ENCODE assay signal across 21 cellular contexts in the genomic region with DNA sequence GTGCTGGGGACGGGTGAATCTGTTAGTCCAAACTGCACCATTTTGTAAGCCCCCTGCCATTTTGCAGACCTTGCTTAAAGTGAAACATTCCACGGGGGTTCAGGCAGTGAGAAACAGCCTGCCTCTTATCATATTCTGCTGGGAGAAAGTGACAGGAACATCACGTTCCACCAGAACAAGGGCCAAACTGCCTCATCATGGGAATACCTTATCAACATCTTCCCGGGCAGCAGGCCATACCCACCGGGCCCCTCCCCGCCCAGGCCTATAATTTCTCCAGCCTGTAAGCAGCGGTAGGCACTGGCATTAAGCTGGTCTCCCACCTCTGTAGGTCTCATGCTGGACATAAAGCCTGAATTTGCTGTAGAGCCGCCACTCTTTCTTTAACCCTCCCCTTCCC. TPM values are rescaled to one million over a fixed set of nuclear protein-coding genes. Genes with fewer than 3 reads are reported as not detected.
"Had no signal": no experiment of that assay in that cellular context is flagged by ENCODE, and none has a peak within 500 bp of the region (broad histone marks: within the 10 kb centered on the region; RNA-seq: fewer than 3 reads in every experiment).

No MANE protein-coding gene starts in this region.

- H3K4me3 Mint-ChIP-seq: activated CD4-positive, alpha-beta T cell treated with anti-CD3 and anti-CD28 coated beads, Interleukin-2, amount 10 ng/mL, durations not matched to agents 7 days and 5 days; activated CD8-positive, alpha-beta T cell treated with anti-CD3 and anti-CD28 coated beads, Interleukin-2, amount 10 ng/mL, durations not matched to agents 7 days and 5 days; activated T-cell treated with anti-CD3 and anti-CD28 coated beads, Interleukin-2, amount 50 U/mL, for 24 hours; T-helper 2 cell treated with Interferon-gamma antibody and Interleukin-4, amounts not matched to agents 5 μg/mL and 100 μg/mL, for 36 hours had no signal

- ATAC-seq: activated CD8-positive, alpha-beta T cell treated with anti-CD3 and anti-CD28 coated beads, Interleukin-2, amount 10 ng/mL, durations not matched to agents 7 days and 5 days; activated naive CD4-positive, alpha-beta T cell treated with anti-CD3 and anti-CD28 coated beads, Interleukin-2, amount 50 U/mL, for 72 hours; left colon; sciatic nerve; stimulated activated effector memory CD8-positive, alpha-beta T cell treated with anti-CD3 and anti-CD28 coated beads, Interleukin-12 subunit alpha, Interleukin-12 subunit beta, amount 100 ng/mL, for 72 hours had no signal

- H3K27ac Mint-ChIP-seq: activated CD4-positive, alpha-beta T cell treated with anti-CD3 and anti-CD28 coated beads, Interleukin-2, amount 10 ng/mL, durations not matched to agents 7 days and 5 days; activated CD8-positive, alpha-beta T cell treated with anti-CD3 and anti-CD28 coated beads, Interleukin-2, amount 10 ng/mL, durations not matched to agents 7 days and 5 days; activated naive CD4-positive, alpha-beta T cell treated with anti-CD3 and anti-CD28 coated beads, Interleukin-2, amount 50 U/mL, for 72 hours; activated T-cell treated with anti-CD3 and anti-CD28 coated beads, Interleukin-2, amount 50 U/mL, for 24 hours; stimulated activated effector memory CD8-positive, alpha-beta T cell treated with anti-CD3 and anti-CD28 coated beads, Interleukin-12 subunit alpha, Interleukin-12 subunit beta, amount 100 ng/mL, for 72 hours; T-helper 2 cell treated with Interferon-gamma antibody and Interleukin-4, amounts not matched to agents 5 μg/mL and 100 μg/mL, for 36 hours had no signal

- H3K36me3 ChIP-seq: adrenal gland, ovary, thoracic aorta had no signal

- DNase-seq: activated CD4-positive, alpha-beta T cell treated with anti-CD3 and anti-CD28 coated beads, Interleukin-2, amount 10 ng/mL, durations not matched to agents 7 days and 5 days; activated CD8-positive, alpha-beta T cell treated with anti-CD3 and anti-CD28 coated beads, Interleukin-2, amount 10 ng/mL, durations not matched to agents 7 days and 5 days; activated T-cell treated with anti-CD3 and anti-CD28 coated beads, Interleukin-2, amount 50 U/mL, for 24 hours; adrenal gland; effector CD4-positive, alpha-beta T cell; hippocampal formation; left colon; ovary; SK-N-SH; stimulated activated CD4-positive, alpha-beta T cell treated with anti-CD3 and anti-CD28 coated beads, Interleukin-4, amount 100 ng/mL, for 1 hour; stomach had no signal

- H3K9me3 Mint-ChIP-seq: activated CD4-positive, alpha-beta T cell treated with anti-CD3 and anti-CD28 coated beads, Interleukin-2, amount 10 ng/mL, durations not matched to agents 7 days and 5 days; activated naive CD4-positive, alpha-beta T cell treated with anti-CD3 and anti-CD28 coated beads, Interleukin-2, amount 50 U/mL, for 72 hours; activated T-cell treated with anti-CD3 and anti-CD28 coated beads, Interleukin-2, amount 50 U/mL, for 24 hours; stimulated activated effector memory CD8-positive, alpha-beta T cell treated with anti-CD3 and anti-CD28 coated beads, Interleukin-12 subunit alpha, Interleukin-12 subunit beta, amount 100 ng/mL, for 72 hours; T-helper 2 cell treated with Interferon-gamma antibody and Interleukin-4, amounts not matched to agents 5 μg/mL and 100 μg/mL, for 36 hours had no signal

- H3K9me3 ChIP-seq: adrenal gland, esophagus muscularis mucosa, ovary, SK-N-SH, stomach, thoracic aorta had no signal

- H3K27ac ChIP-seq: adrenal gland, esophagus muscularis mucosa, ovary, stomach, thoracic aorta had no signal

- H3K4me3 ChIP-seq: adrenal gland, esophagus muscularis mucosa, ovary, smooth muscle cell, stomach, thoracic aorta had no signal

- H3K27me3 ChIP-seq: ovary had no signal

RNA-seq across cellular contexts. Expression of a gene that starts 1.5 kb away (rescaled TPM):
- total RNA-seq: activated CD4-positive, alpha-beta T cell treated with anti-CD3 and anti-CD28 coated beads, Interleukin-2, amount 10 ng/mL, durations not matched to agents 7 days and 5 days; activated CD8-positive, alpha-beta T cell treated with anti-CD3 and anti-CD28 coated beads, Interleukin-2, amount 10 ng/mL, durations not matched to agents 7 days and 5 days; activated naive CD4-positive, alpha-beta T cell treated with anti-CD3 and anti-CD28 coated beads, Interleukin-2, amount 50 U/mL, for 72 hours; adrenal gland; bronchial epithelial cell; esophagus muscularis mucosa; left colon; myocyte; sciatic nerve; smooth muscle cell; stomach; thoracic aorta; ureter had no signal
- polyA plus RNA-seq: adrenal gland, stomach had no signal
